In the genomic region with DNA sequence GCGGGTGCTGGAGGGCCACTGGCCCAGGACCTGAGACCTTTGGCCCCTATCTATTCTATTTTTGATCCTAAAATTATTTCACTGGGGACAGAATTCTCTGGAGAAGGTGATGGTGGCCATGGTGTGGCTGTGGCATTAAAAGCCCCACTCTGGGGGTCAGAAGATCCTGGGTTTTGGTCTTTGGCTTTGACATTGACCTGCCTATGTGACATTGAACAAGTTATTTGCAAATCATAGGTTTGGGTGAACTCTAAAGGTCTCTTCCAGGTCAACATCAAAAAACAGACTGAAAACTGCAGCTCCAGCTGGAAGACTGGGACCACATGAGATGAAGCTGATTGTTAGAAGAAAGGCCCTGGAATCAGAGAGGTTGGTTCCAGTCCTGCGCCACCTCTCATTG, we compare ENCODE assay signal across 19 cellular contexts. TPM values are rescaled to one million over a fixed set of nuclear protein-coding genes. Genes with fewer than 3 reads are reported as not detected.
DNase-seq lines count a peak whose midpoint lies in the region; ATAC-seq, FAIRE-seq and TF ChIP-seq lines count a peak whose summit lies in the region.
"Had no signal": no experiment of that assay in that cellular context is flagged by ENCODE, and none has a peak within 500 bp of the region (broad histone marks: within the 10 kb centered on the region; RNA-seq: fewer than 3 reads in every experiment).

No MANE protein-coding gene starts in this region.

- peak overlapping the region; percentile 6 for H3K4me3 Mint-ChIP-seq in neural crest cell
- no peak overlapping the region for H3K4me3 Mint-ChIP-seq in progenitor cell of endocrine pancreas (ENCODE audit: low read depth)
- H3K4me3 Mint-ChIP-seq in naive thymus-derived CD8-positive, alpha-beta T cell, result no peak overlapping the region
- H3K4me3 Mint-ChIP-seq: CD4-positive, alpha-beta T cell; GM23338 had no signal

- H3K4me1 ChIP-seq in HepG2 (ENCODE audit: insufficient read depth, low read length) (peaks cover 75% of the 10 kb centered on the region), right lobe of liver (peaks cover 0 to 18% (median 4%) of the 10 kb centered on the region in 4 donors)

- no peak for FAIRE-seq in HepG2 (lab: Jason Lieb, UNC)
- FAIRE-seq in frontal cortex (lab: Jason Lieb, UNC), result no peak
- FAIRE-seq: A549, GM12892, GM18507 had no signal

- no peak for DNase-seq in HepG2 (ENCODE audit: low spot score)
- DNase-seq in right lobe of liver, result no peak
- DNase-seq in neural crest cell (ENCODE audit: low read depth, low spot score), result no peak
- no peak for DNase-seq in progenitor cell of endocrine pancreas (ENCODE audit: low spot score, unreplicated experiment)
- DNase-seq in naive thymus-derived CD8-positive, alpha-beta T cell, result no peak
- no peak for DNase-seq in NCI-H2227 treated with DMSO at 0.1 percent for 48 hours (lab: John Stamatoyannopoulos, UW)
- no peak for DNase-seq in frontal cortex (ENCODE audit: low spot score in 2 of 2)
- DNase-seq: AML-193; CD4-positive, alpha-beta T cell; DMS153; DMS79; GDM1; H9 had no signal

- H3K9me3 Mint-ChIP-seq in neural crest cell (no peaks in the 10 kb centered on the region), progenitor cell of endocrine pancreas (ENCODE audit: low read depth) (no peaks in the 10 kb centered on the region)
- peaks cover 0 to 2% (median 0%) of the 10 kb centered on the region in 9 donors for H3K9me3 Mint-ChIP-seq in naive thymus-derived CD8-positive, alpha-beta T cell
- H3K9me3 Mint-ChIP-seq: CD4-positive, alpha-beta T cell; GM23338; H9 had no signal

- POLR2A ChIA-PET in HepG2 (lab: Yijun Ruan, JAX), result interaction anchor here (0.8 to 1.6 kb wide), 4 partner anchors 8 to 77 kb away, joined by 3 to 5 read pairs (median 3); no protein-coding TSS in a partner anchor
- POLR2A ChIA-PET in naive thymus-derived CD8-positive, alpha-beta T cell (lab: Charles Lee), result interaction anchor here (0.5 kb wide), 1 partner anchor 35 kb away, joined by 3 read pairs; no protein-coding TSS in a partner anchor

- H3K9ac ChIP-seq in HepG2 (ENCODE audit: insufficient read depth, low read depth, low read length), result no peak overlapping the region

- H3K27ac ChIP-seq in HepG2 (ENCODE audit: extremely low read length, insufficient read depth, low read length), result no peak overlapping the region
- no peak overlapping the region for H3K27ac ChIP-seq in right lobe of liver
- H3K27ac ChIP-seq: 22Rv1, C4-2B had no signal

- H3K79me2 ChIP-seq in HepG2 (ENCODE audit: insufficient read depth, low read length), result no peaks in the 10 kb centered on the region

- no peaks in the 10 kb centered on the region for H3K9me3 ChIP-seq in HepG2 (ENCODE audit: low read length)
- H3K9me3 ChIP-seq in right lobe of liver, result no peaks in the 10 kb centered on the region
- H3K9me3 ChIP-seq: A549 had no signal

- TF ChIP-seq EP300 in HepG2 (IDR thresholded peaks at IDR 0.05; ENCODE audit: low read depth in 2 of 2, low read length in 2 of 2) (no peak), HepG2 (CRISPR knock-in tag; IDR thresholded peaks at IDR 0.05; ENCODE audit: borderline replicate concordance) (no peak)

- BruUV-seq in HepG2 (replicated peaks; lab: Mats Ljungman, UMichigan), result no TSS peak

- intact Hi-C loops in HepG2 (cut with micrococcal nuclease; ENCODE audit: unreplicated experiment), result loop anchor here (5.0 kb wide), 1 partner anchor 1762 kb away; no protein-coding TSS in a partner anchor
- intact Hi-C loops in right lobe of liver (cut with DNase I), result loop anchor here (10.0 kb wide), 1 partner anchor 50 kb away; no protein-coding TSS in a partner anchor

- CTCF ChIA-PET in HepG2 (lab: Yijun Ruan, JAX; ENCODE audit: low intra/inter-chr PET ratio, low total read pairs), result no interaction called here

- TF ChIP-seq RAD21 in HepG2 (CRISPR knock-in tag; IDR thresholded peaks at IDR 0.05), result no peak

- no peaks in the 10 kb centered on the region for H4K20me1 ChIP-seq in HepG2 (ENCODE audit: insufficient read depth, low read length)

- H3K4me3 ChIP-seq in HepG2 (replicated peaks in 1 of 3; ENCODE audit: insufficient read depth in 1 of 3, low read depth in 2 of 3, low read length in 3 of 3) (no peak overlapping the region), right lobe of liver (no peak overlapping the region)
- H3K4me3 ChIP-seq: A549, GM23338 had no signal

- peaks cover 1 to 26% of the 10 kb centered on the region in 2 experiments; a peak in 3 of 5 replicates for H3K27me3 ChIP-seq in HepG2 (ENCODE audit: control insufficient read depth in 1 of 2, insufficient read depth in 2 of 2, low read length in 2 of 2)
- H3K27me3 ChIP-seq in right lobe of liver, result no peaks in the 10 kb centered on the region

- TF ChIP-seq CTCF in HepG2 (CRISPR knock-in tag; IDR thresholded peaks at IDR 0.05) (no peak), right lobe of liver (IDR thresholded peaks at IDR 0.05) (no peak), neural crest cell (conservative IDR thresholded peaks at IDR 0.05) (no peak), progenitor cell of endocrine pancreas (IDR thresholded peaks at IDR 0.05; ENCODE audit: unreplicated experiment) (no peak)

- ATAC-seq in HepG2 (no peak), right lobe of liver (no peak)
- no peak for ATAC-seq in naive thymus-derived CD8-positive, alpha-beta T cell
- ATAC-seq: A549, GM23338 had no signal

- H3K27me3 Mint-ChIP-seq in neural crest cell (ENCODE audit: low read depth) (peaks cover 65% of the 10 kb centered on the region), progenitor cell of endocrine pancreas (no peaks in the 10 kb centered on the region)
- peaks cover 17 to 42% (median 29%) of the 10 kb centered on the region in 5 donors for H3K27me3 Mint-ChIP-seq in naive thymus-derived CD8-positive, alpha-beta T cell

- TF ChIP-seq POLR2A in HepG2 (IDR thresholded peaks at IDR 0.05; ENCODE audit: insufficient read depth in 1 of 2, low read depth in 2 of 2, low read length in 2 of 2), result no peak
- no peak for TF ChIP-seq POLR2A in right lobe of liver (IDR thresholded peaks at IDR 0.05)

- H3K36me3 Mint-ChIP-seq in neural crest cell (ENCODE audit: low read depth), result no peaks in the 10 kb centered on the region
- H3K36me3 Mint-ChIP-seq in progenitor cell of endocrine pancreas (ENCODE audit: insufficient read depth), result peaks cover 3% of the 10 kb centered on the region
- peaks cover 0 to 3% (median 0%) of the 10 kb centered on the region in 3 donors for H3K36me3 Mint-ChIP-seq in naive thymus-derived CD8-positive, alpha-beta T cell

- H3K4me2 ChIP-seq in HepG2 (ENCODE audit: low read depth, low read length), result peak overlapping the region; percentile 51; the same call in 1 of the 2 replicates
- H3K4me2 ChIP-seq: A549, GM23338 had no signal

- H3K36me3 ChIP-seq in HepG2 (replicated peaks in 1 of 2; ENCODE audit: control insufficient read depth in 1 of 2, insufficient read depth in 2 of 2, low read length in 2 of 2) (no peaks in the 10 kb centered on the region), right lobe of liver (no peaks in the 10 kb centered on the region)

- H2AFZ ChIP-seq in HepG2 (ENCODE audit: low read length), result no peak overlapping the region
- H2AFZ ChIP-seq: GM23338 had no signal

- H3K27ac Mint-ChIP-seq in neural crest cell (ENCODE audit: unreplicated experiment), result no peak overlapping the region
- peak overlapping the region; percentile 89 for H3K27ac Mint-ChIP-seq in progenitor cell of endocrine pancreas
- H3K27ac Mint-ChIP-seq in naive thymus-derived CD8-positive, alpha-beta T cell, result no peak overlapping the region
- H3K27ac Mint-ChIP-seq: CD4-positive, alpha-beta T cell; GM23338 had no signal

- 37% methylated on average over 2 of the region's 2 CpGs for WGBS in HepG2 (ENCODE audit: low lambda C conversion rate)
- WGBS in right lobe of liver (ENCODE audit: insufficient coverage, low coverage, low lambda C conversion rate, missing lambda C conversion rate), result 90% methylated on average over 2 of the region's 2 CpGs

- peaks cover 11% of the 10 kb centered on the region for H3K4me1 Mint-ChIP-seq in neural crest cell
- peaks cover 22% of the 10 kb centered on the region for H3K4me1 Mint-ChIP-seq in progenitor cell of endocrine pancreas (ENCODE audit: low read depth)
- H3K4me1 Mint-ChIP-seq in naive thymus-derived CD8-positive, alpha-beta T cell, result peaks cover 2 to 10% (median 8%) of the 10 kb centered on the region in 4 donors

- in situ Hi-C loops in HepG2 (cut with HindIII; ENCODE audit: extremely low pct_ligation_motif_present, low pct_unique_long_range_greater_than_20kb), result no loop called here

TF ChIP-seq in HepG2, 621 proteins besides CTCF, POLR2A, EP300 and RAD21 (continues in another document):
- peak; percentile 94 for TF ChIP-seq RARA (CRISPR knock-in tag; IDR thresholded peaks at IDR 0.05)
- TF ChIP-seq ZFP1 (CRISPR knock-in tag; IDR thresholded peaks at IDR 0.05), result no peak
- TF ChIP-seq HMG20B (CRISPR knock-in tag; conservative IDR thresholded peaks at IDR 0.05), result 0 out of 2 replicates have a peak, but pooled peaks have one; percentile 20

RNA-seq across cellular contexts. Expression of gene CDH1, which starts 2.3 kb away (rescaled TPM):
- total RNA-seq in HepG2 (2016; rRNA removed; fragmentation: Illumina TruSeq; extraction: Trizol) (0.70 and 0.95 TPM in 2 replicates), right lobe of liver (100 to 1,000 TPM in 1 of 6 experiments, 10 to 100 TPM in 5; 54.3 to 130 (median 76.5) TPM), neural crest cell (0.48 and 1.1 TPM in 2 replicates), progenitor cell of endocrine pancreas (545 and 586 TPM in 2 replicates), frontal cortex (1.6 TPM)
- total RNA-seq in HepG2 (2016; cell fraction: cytosol; rRNA removed; fragmentation: Illumina TruSeq; extraction: Trizol; ENCODE audit: low read depth), result 0.10 and 0.18 TPM in 2 replicates
- total RNA-seq in HepG2 (2016; cell fraction: insoluble cytoplasmic fraction; rRNA removed; fragmentation: Illumina TruSeq; extraction: Trizol), result 0.51 and 1.0 TPM in 2 replicates
- 0.17 and 0.31 TPM in 2 replicates for total RNA-seq in HepG2 (2016; cell fraction: membrane; rRNA removed; fragmentation: Illumina TruSeq; extraction: Trizol)
- total RNA-seq in HepG2 (2016; cell fraction: nucleus; rRNA removed; fragmentation: Illumina TruSeq; extraction: Trizol), result 1.9 and 2.1 TPM in 2 replicates
- 9.8 and 10.0 TPM in 2 replicates for polyA plus RNA-seq in HepG2 (2011; rRNA removed)
- 3.0 and 7.2 TPM in 2 replicates for polyA plus RNA-seq in HepG2 (2011; cell fraction: cytosol; rRNA removed)
- polyA plus RNA-seq in HepG2 (2011; cell fraction: nucleus; rRNA removed), result 4.1 and 7.8 TPM in 2 replicates
- 25.1 and 45.8 TPM in 2 replicates for polyA plus RNA-seq in HepG2 (2012)
- 0.11 and 0.24 TPM in 2 replicates for polyA plus RNA-seq in HepG2 (2016; cell fraction: cytosol; fragmentation: Illumina TruSeq; extraction: Trizol; ENCODE audit: low read depth)
- 0.56 and 1.3 TPM in 2 replicates for polyA plus RNA-seq in HepG2 (2016; cell fraction: insoluble cytoplasmic fraction; fragmentation: Illumina TruSeq; extraction: Trizol; ENCODE audit: low read depth)
- polyA plus RNA-seq in HepG2 (2016; cell fraction: membrane; fragmentation: Illumina TruSeq; extraction: Trizol; ENCODE audit: low read depth), result 0.18 and 0.21 TPM in 2 replicates
- polyA plus RNA-seq in HepG2 (2016; cell fraction: nucleus; fragmentation: Illumina TruSeq; extraction: Trizol; ENCODE audit: insufficient read depth, low read depth), result 2.6 and 4.5 TPM in 2 replicates
- 1.1 and 21.8 TPM in 2 replicates for polyA minus RNA-seq in HepG2 (2011; rRNA and poly(A)+ RNA removed; ENCODE audit: low replicate concordance)
- polyA minus RNA-seq in HepG2 (2011; cell fraction: cytosol; rRNA and poly(A)+ RNA removed), result 16.0 and 28.9 TPM in 2 replicates
- 5.7 and 10.7 TPM in 2 replicates for polyA minus RNA-seq in HepG2 (2011; cell fraction: nucleus; rRNA and poly(A)+ RNA removed)
- not detected for total RNA-seq in naive thymus-derived CD8-positive, alpha-beta T cell
- polyA plus RNA-seq in naive thymus-derived CD8-positive, alpha-beta T cell, result 1 to 10 TPM in 1 of 3 donors, not detected in 2; 1.4 TPM

Comparison
In these comparisons a context has a peak if more than half of its experiments do, and no peak if none do; other contexts are left out.
1. RNA of gene CDH1, which starts 2.3 kb away (total RNA-seq): 545 to 586 TPM in progenitor cell of endocrine pancreas and 54.3 to 130 TPM in right lobe of liver; 1.6 TPM in frontal cortex (single experiment), 0.48 to 1.1 TPM in neural crest cell, 0.10 to 2.1 TPM in HepG2 and not detected in naive thymus-derived CD8-positive, alpha-beta T cell; every median in the first group is over 10 times any median in the second.